ENCODE assay signal across 1 cellular context in the genomic region with DNA sequence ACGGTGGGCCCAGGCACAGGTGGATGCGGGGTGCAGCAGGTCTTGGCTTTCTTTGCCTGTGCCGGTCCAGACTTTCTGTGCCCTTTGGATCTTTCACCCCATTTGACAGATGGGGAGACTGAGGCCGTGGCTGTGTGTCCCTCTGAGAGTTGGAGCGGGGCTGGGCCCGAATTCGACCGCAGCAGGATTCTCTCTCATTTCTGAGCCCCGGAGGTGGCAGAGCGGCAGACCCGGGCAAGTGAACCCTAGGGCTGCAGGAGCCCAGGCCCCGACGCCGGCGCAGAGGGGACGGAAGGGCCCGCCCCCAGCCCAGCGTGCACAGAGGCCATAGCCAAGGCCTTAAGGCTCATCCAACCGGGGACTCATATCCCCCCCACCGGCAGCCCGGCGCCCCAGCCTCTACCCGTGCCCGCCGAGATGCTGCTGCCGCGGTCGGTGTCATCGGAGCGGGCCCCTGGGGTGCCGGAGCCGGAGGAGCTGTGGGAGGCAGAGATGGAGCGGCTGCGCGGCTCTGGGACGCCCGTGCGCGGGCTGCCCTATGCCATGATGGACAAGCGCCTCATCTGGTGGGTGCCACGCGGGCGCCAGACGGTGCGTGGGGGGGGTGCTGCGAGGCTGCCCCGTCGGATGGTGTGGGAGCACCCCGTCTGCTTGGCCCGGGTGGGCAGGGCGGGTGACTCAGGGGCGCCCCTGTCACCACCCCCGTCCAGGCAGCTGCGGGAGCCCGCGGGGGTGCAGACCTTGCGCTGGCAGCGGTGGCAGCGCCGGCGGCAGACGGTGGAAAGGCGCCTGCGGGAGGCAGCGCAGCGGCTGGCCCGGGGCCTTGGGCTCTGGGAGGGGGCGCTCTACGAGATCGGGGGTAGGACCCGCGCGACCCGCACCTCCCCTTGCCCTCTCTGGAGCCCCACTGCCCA.
TF ChIP-seq lines count a peak whose summit lies in the region.

No MANE protein-coding gene starts in this region.

TF ChIP-seq in HepG2, 621 proteins besides CTCF, POLR2A, EP300 and RAD21 (continued from another document):
- TF ChIP-seq ZNF143 (CRISPR knock-in tag; IDR thresholded peaks at IDR 0.05) = no peak
- TF ChIP-seq MZF1 (CRISPR knock-in tag; IDR thresholded peaks at IDR 0.05; ENCODE audit: borderline replicate concordance) = no peak
- TF ChIP-seq TSC22D2 (CRISPR knock-in tag; IDR thresholded peaks at IDR 0.05; ENCODE audit: borderline replicate concordance) = no peak
- TF ChIP-seq, protein P1, sequence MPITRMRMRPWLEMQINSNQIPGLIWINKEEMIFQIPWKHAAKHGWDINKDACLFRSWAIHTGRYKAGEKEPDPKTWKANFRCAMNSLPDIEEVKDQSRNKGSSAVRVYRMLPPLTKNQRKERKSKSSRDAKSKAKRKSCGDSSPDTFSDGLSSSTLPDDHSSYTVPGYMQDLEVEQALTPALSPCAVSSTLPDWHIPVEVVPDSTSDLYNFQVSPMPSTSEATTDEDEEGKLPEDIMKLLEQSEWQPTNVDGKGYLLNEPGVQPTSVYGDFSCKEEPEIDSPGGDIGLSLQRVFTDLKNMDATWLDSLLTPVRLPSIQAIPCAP (CRISPR knock-in tag; IDR thresholded peaks at IDR 0.05; ENCODE audit: low read depth) = no peak
- no peak for TF ChIP-seq RBFOX2 (IDR thresholded peaks at IDR 0.05; ENCODE audit: low read depth, low read length)
- TF ChIP-seq TARDBP (CRISPR knock-in tag; IDR thresholded peaks at IDR 0.05) = no peak
- TF ChIP-seq, protein P2, sequence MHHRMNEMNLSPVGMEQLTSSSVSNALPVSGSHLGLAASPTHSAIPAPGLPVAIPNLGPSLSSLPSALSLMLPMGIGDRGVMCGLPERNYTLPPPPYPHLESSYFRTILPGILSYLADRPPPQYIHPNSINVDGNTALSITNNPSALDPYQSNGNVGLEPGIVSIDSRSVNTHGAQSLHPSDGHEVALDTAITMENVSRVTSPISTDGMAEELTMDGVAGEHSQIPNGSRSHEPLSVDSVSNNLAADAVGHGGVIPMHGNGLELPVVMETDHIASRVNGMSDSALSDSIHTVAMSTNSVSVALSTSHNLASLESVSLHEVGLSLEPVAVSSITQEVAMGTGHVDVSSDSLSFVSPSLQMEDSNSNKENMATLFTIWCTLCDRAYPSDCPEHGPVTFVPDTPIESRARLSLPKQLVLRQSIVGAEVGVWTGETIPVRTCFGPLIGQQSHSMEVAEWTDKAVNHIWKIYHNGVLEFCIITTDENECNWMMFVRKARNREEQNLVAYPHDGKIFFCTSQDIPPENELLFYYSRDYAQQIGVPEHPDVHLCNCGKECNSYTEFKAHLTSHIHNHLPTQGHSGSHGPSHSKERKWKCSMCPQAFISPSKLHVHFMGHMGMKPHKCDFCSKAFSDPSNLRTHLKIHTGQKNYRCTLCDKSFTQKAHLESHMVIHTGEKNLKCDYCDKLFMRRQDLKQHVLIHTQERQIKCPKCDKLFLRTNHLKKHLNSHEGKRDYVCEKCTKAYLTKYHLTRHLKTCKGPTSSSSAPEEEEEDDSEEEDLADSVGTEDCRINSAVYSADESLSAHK (CRISPR knock-in tag; IDR thresholded peaks at IDR 0.05; ENCODE audit: borderline replicate concordance) = no peak
- TF ChIP-seq RBM39 (IDR thresholded peaks at IDR 0.05; ENCODE audit: low read depth, low read length, poor library complexity, severe bottlenecking) = no peak
